Comparison of ENCODE assay signal across 8 cellular contexts in genomic region chr14:101791919-101792572, GRCh38. TPM values are rescaled to one million over a fixed set of nuclear protein-coding genes. Genes with fewer than 3 reads are reported as not detected.
DNase-seq lines count a peak whose midpoint lies in the region; ATAC-seq, FAIRE-seq and TF ChIP-seq lines count a peak whose summit lies in the region.

No MANE protein-coding gene starts in this region.

- H3K79me2 ChIP-seq in OCI-LY1 (ENCODE audit: insufficient read depth, low read length): no peaks in the 10 kb centered on the region

- peak overlapping the region; percentile 62 for H3K9ac ChIP-seq in OCI-LY1 (ENCODE audit: low read length)

- no peak overlapping the region for H2AFZ ChIP-seq in OCI-LY1 (ENCODE audit: low read length)

- in situ Hi-C loops in GM13977 (cut with MboI; ENCODE audit: low pct_unique_long_range_greater_than_20kb, low sequenced_read_pairs, unreplicated experiment): no loop called here

- peaks cover 17% of the 10 kb centered on the region for H3K36me3 ChIP-seq in OCI-LY1 (ENCODE audit: insufficient read depth, low read length)
- H3K36me3 ChIP-seq in pancreas: no peaks in the 10 kb centered on the region

- WGBS in pancreas, 2 donors: 33 to 37% methylated on average over 5 of the region's 5 CpGs

- H3K27me3 ChIP-seq in OCI-LY1 (ENCODE audit: insufficient read depth, low read length): no peaks in the 10 kb centered on the region
- H3K27me3 ChIP-seq in pancreas: no peaks in the 10 kb centered on the region

- H3K27ac ChIP-seq in OCI-LY1 (ENCODE audit: low read depth, low read length, poor library complexity, severe bottlenecking) (peak overlapping the region; percentile 96), pancreas (peak overlapping the region in 2 of 4 donors; percentile 3 to 55)

- H3K4me1 ChIP-seq in OCI-LY1 (ENCODE audit: insufficient read depth, low read length, severe bottlenecking) (peaks cover 54% of the 10 kb centered on the region), pancreas (peaks cover 0 to 8% (median 0%) of the 10 kb centered on the region in 3 donors)

- no peaks in the 10 kb centered on the region for H4K20me1 ChIP-seq in OCI-LY1 (ENCODE audit: insufficient read depth, low read length)

- FAIRE-seq in pancreas (lab: Jason Lieb, UNC): peak; percentile 45

- intact Hi-C loops in pancreas (cut with DNase I): no loop called here

- peak overlapping the region; percentile 81 for H3K4me2 ChIP-seq in OCI-LY1 (ENCODE audit: low read length)

- H3K9me2 ChIP-seq in OCI-LY1 (ENCODE audit: low read depth, low read length): no peaks in the 10 kb centered on the region

- TF ChIP-seq CTCF in GM13977 (IDR thresholded peaks at IDR 0.05; ENCODE audit: extremely low read depth, insufficient read depth, missing control alignments) (no peak), OCI-LY1 (IDR thresholded peaks at IDR 0.05; ENCODE audit: low read length) (no peak), pancreas (IDR thresholded peaks at IDR 0.05) (no peak)

- ATAC-seq in pancreas: peak in 3 of 4 donors; percentile 86 to 90 (median 87)

- H3K9me3 ChIP-seq in OCI-LY1 (ENCODE audit: low read length) (peaks cover 13% of the 10 kb centered on the region; the same call in 1 of the 2 replicates), pancreas (no peaks in the 10 kb centered on the region)

- DNase-seq in GM13977 (ENCODE audit: low spot score) (peak; percentile 45), dermis microvascular lymphatic vessel endothelial cell (ENCODE audit: low read depth in 2 of 2) (peak; percentile 18 to 72), pancreas (no peak), SIG-M5 (lab: John Stamatoyannopoulos, UW) (no peak), activated gamma-delta T cell (lab: John Stamatoyannopoulos, UW) (no peak), NCI-H1105 (lab: John Stamatoyannopoulos, UW) (no peak)
- DNase-seq in effector CD4-positive, alpha-beta T cell: no peak

- H3F3A ChIP-seq in OCI-LY1 (ENCODE audit: insufficient read depth, low read length): 0 out of 2 replicates have a peak, but pooled peaks cover 8% of the 10 kb centered on the region

- H3K4me3 ChIP-seq in OCI-LY1 (ENCODE audit: low read depth, low read length, poor library complexity, severe bottlenecking): peak overlapping the region; percentile 43
- H3K4me3 ChIP-seq in pancreas: peak overlapping the region in 1 of 4 donors; percentile 26

RNA-seq across cellular contexts. Expression of gene PPP2R5C, which starts 30.5 kb away (rescaled TPM):
- total RNA-seq in dermis microvascular lymphatic vessel endothelial cell (60.3 and 71.8 TPM in 2 replicates), pancreas (10 to 100 TPM; 49.8 to 76.1 (median 62.6) TPM)
- polyA plus RNA-seq in pancreas: 10 to 100 TPM; 41.6 to 47.5 TPM

Comparison
In these comparisons a context has a peak if more than half of its experiments do, and no peak if none do; other contexts are left out.
1. DNase-seq: peak in GM13977 (single experiment) and dermis microvascular lymphatic vessel endothelial cell (2 of 2); none in pancreas (0 of 6), SIG-M5 (single experiment), activated gamma-delta T cell (single experiment), NCI-H1105 (single experiment) and effector CD4-positive, alpha-beta T cell (single experiment).